ENCODE assay signal across 27 cellular contexts in the genomic region with DNA sequence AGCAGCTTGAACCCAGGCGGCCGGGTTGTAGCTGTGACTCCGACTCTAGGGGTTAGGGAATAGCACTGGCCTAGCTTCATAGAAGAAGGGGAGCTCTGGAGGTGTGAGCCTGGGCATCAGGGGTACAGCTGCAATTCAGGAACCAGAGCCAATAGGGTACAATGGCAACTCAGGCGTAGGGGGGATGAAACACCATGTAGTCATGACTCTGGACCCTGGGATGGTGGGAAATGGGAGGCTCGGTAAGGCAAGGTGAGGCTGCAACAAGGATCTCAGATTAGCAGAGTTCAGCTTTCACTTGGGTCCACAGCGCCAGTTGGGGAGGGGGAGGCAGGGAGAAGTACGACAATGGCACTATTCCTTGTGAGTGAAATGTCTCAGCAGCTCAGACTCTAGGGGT.
"Had no signal": no experiment of that assay in that cellular context is flagged by ENCODE, and none has a peak within 500 bp of the region (broad histone marks: within the 10 kb centered on the region; RNA-seq: fewer than 3 reads in every experiment).

No MANE protein-coding gene starts in this region.

- H3K27ac ChIP-seq: brain microvascular endothelial cell, epithelial cell of prostate, foreskin keratinocyte, gastrocnemius medialis, WERI-Rb-1 had no signal

- ATAC-seq: activated CD4-positive, CD25-positive, alpha-beta regulatory T cell treated with anti-CD3 and anti-CD28 coated beads, Interleukin-2, amount 50 U/mL, for 24 hours; activated CD8-positive, alpha-beta T cell treated with anti-CD3 and anti-CD28 coated beads for 36 hours; activated T-cell treated with anti-CD3 and anti-CD28 coated beads, Interleukin-2, amount 50 U/mL, for 4 hours; activated T-helper 17 cell treated with anti-CD3 and anti-CD28 coated beads, Interleukin-2, amount 50 U/mL, for 72 hours; foreskin keratinocyte; gastrocnemius medialis; T-helper 17 cell had no signal

- DNase-seq: activated B cell treated with CpG ODN at 0.5 μM for 24 hours; activated CD4-positive, alpha-beta T cell treated with anti-CD3 and anti-CD28 coated beads for 48 hours; activated CD4-positive, alpha-beta T cell treated with anti-CD3 and anti-CD28 coated beads, Interleukin-2, amount 50 U/mL, for 1 hour; activated CD4-positive, alpha-beta T cell treated with anti-CD3 and anti-CD28 coated beads, Interleukin-2, amount 50 U/mL, for 48 hours; activated CD8-positive, alpha-beta T cell treated with anti-CD3 and anti-CD28 coated beads for 36 hours; activated effector memory CD4-positive, alpha-beta T cell treated with Interleukin-2 at 50 U/mL for 16 hours; activated gamma-delta T cell treated with Interleukin-2 at 50 U/mL for 16 hours; activated naive CD4-positive, alpha-beta T cell treated with anti-CD3 and anti-CD28 coated beads, Interleukin-2, amount 50 U/mL, for 16 hours; activated naive CD4-positive, alpha-beta T cell treated with Interleukin-2 at 50 U/mL for 16 hours; activated T-cell treated with anti-CD3 and anti-CD28 coated beads, Interleukin-2, amount 50 U/mL, for 4 hours; amniotic stem cell; anterior cingulate cortex; brain microvascular endothelial cell; caudate nucleus; cortex of kidney; dermis blood vessel endothelial cell; effector CD8-positive, alpha-beta T cell; foreskin keratinocyte; gastrocnemius medialis; glutamatergic neuron; T-helper 1 cell; T-helper 17 cell; T1000; WERI-Rb-1 had no signal

- H3K4me1 ChIP-seq: foreskin keratinocyte, gastrocnemius medialis had no signal

- H3K4me3 ChIP-seq: gastrocnemius medialis had no signal

- H3K36me3 ChIP-seq: brain microvascular endothelial cell, gastrocnemius medialis, WERI-Rb-1 had no signal

- H3K27me3 ChIP-seq: brain microvascular endothelial cell, gastrocnemius medialis had no signal
